In genomic region chr13:40460116-40460515, GRCh38 we compare ENCODE assay signal across 1 cellular context.
TF ChIP-seq lines count a peak whose summit lies in the region.

No MANE protein-coding gene starts in this region.

TF ChIP-seq in SK-N-SH treated with all-trans-retinoic acid at 6 μM for 48 hours, 23 proteins besides CTCF, POLR2A, EP300 and RAD21 (continued from another document):
- TF ChIP-seq CSRNP3 (CRISPR knock-in tag; IDR thresholded peaks at IDR 0.05) = no peak
- no peak for TF ChIP-seq ZFP3 (CRISPR knock-in tag; IDR thresholded peaks at IDR 0.05)
- TF ChIP-seq RARB (CRISPR knock-in tag; IDR thresholded peaks at IDR 0.05) = no peak
- TF ChIP-seq GLIS3 (CRISPR knock-in tag; IDR thresholded peaks at IDR 0.05) = no peak
- no peak for TF ChIP-seq ZNF8 (CRISPR knock-in tag; IDR thresholded peaks at IDR 0.05)
- TF ChIP-seq ZFP30 (CRISPR knock-in tag; IDR thresholded peaks at IDR 0.05) = no peak
- no peak for TF ChIP-seq OSR1 (CRISPR knock-in tag; IDR thresholded peaks at IDR 0.05)
- TF ChIP-seq POU6F1 (CRISPR knock-in tag; IDR thresholded peaks at IDR 0.05; ENCODE audit: borderline replicate concordance, low read depth) = no peak
- TF ChIP-seq PATZ1 (CRISPR knock-in tag; IDR thresholded peaks at IDR 0.05; ENCODE audit: borderline replicate concordance) = no peak
TF ChIP-seq in SK-N-SH treated with all-trans-retinoic acid at 6 μM for 48 hours: peak in this region for 0.
